ENCODE assay signal across 14 cellular contexts in the genomic region with DNA sequence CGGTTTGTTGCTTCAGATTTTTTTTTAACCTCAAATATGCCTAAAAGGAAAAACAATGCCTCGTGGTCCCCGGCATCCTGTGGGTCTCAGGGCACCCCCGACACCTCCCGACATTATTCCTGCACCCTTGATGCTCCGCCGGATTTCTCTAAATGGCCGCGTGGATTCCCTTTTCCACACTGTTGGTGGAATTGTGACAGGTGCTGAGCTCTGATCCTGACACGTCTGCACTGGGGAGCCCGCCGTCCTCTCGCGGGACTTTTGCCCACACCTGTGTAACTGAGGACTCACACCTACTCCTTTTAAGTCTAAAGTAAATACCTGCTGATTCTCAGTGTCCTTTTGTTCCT.
DNase-seq lines count a peak whose midpoint lies in the region; ATAC-seq and TF ChIP-seq lines count a peak whose summit lies in the region.
"Had no signal": no experiment of that assay in that cellular context is flagged by ENCODE, and none has a peak within 500 bp of the region (broad histone marks: within the 10 kb centered on the region; RNA-seq: fewer than 3 reads in every experiment).

No MANE protein-coding gene starts in this region.

- H3K4me1 ChIP-seq in MM.1S (ENCODE audit: low read length), result no peaks in the 10 kb centered on the region
- H3K4me1 ChIP-seq in stomach, result peaks cover 0 to 4% (median 0%) of the 10 kb centered on the region in 4 donors

- no peaks in the 10 kb centered on the region for H3K27me3 Mint-ChIP-seq in neural crest cell (ENCODE audit: low read depth)
- H3K27me3 Mint-ChIP-seq: B cell had no signal

- whole genome bisulfite sequencing in stomach, 5 donors, result 81 to 90% (median 88%) methylated on average over 14 of the region's 14 CpGs

- H3K4me1 Mint-ChIP-seq in neural crest cell, result peaks cover 11% of the 10 kb centered on the region
- H3K4me1 Mint-ChIP-seq: B cell had no signal

- peak overlapping the region; percentile 9 for H3K27ac Mint-ChIP-seq in neural crest cell (ENCODE audit: unreplicated experiment)
- H3K27ac Mint-ChIP-seq: B cell; CD4-positive, CD25-positive, alpha-beta regulatory T cell; HFFc6 had no signal

- no peak overlapping the region for H2AFZ ChIP-seq in MM.1S (ENCODE audit: low read length)

- intact Hi-C loops in stomach (cut with DNase I; ENCODE audit: low total_unique reads), result no loop called here

- H3K4me3 Mint-ChIP-seq in neural crest cell, result no peak overlapping the region
- H3K4me3 Mint-ChIP-seq: B cell; CD4-positive, CD25-positive, alpha-beta regulatory T cell; HFFc6 had no signal

- no peak for TF ChIP-seq POLR2A in stomach (IDR thresholded peaks at IDR 0.05)

- H3K4me2 ChIP-seq in MM.1S (ENCODE audit: low read depth, low read length), result peak overlapping the region; percentile 33

- no peaks in the 10 kb centered on the region for H3F3A ChIP-seq in MM.1S (ENCODE audit: insufficient read depth, low read length)

- no peaks in the 10 kb centered on the region for H4K20me1 ChIP-seq in MM.1S (ENCODE audit: insufficient read depth, low read length)

- peak; percentile 53 for DNase-seq in activated effector memory CD4-positive, alpha-beta T cell treated with anti-CD3 and anti-CD28 coated beads, Interleukin-2, amount 50 U/mL, for 16 hours
- no peak for DNase-seq in activated effector memory CD4-positive, alpha-beta T cell treated with Interleukin-2 at 50 U/mL for 16 hours
- no peak for DNase-seq in MM.1S
- DNase-seq in neural crest cell (ENCODE audit: low read depth, low spot score), result no peak
- DNase-seq in stomach, result no peak
- DNase-seq in ACHN, result no peak
- DNase-seq: Calu3; CD4-positive, CD25-positive, alpha-beta regulatory T cell; DMS 273 treated with DMSO at 0.1 percent for 48 hours; HCEC 1CT; HFFc6 had no signal

- no peak for ATAC-seq in HG02973 (IDR thresholded peaks at IDR 0.05; ENCODE audit: unreplicated experiment)

- no peaks in the 10 kb centered on the region for H3K36me3 Mint-ChIP-seq in neural crest cell (ENCODE audit: low read depth)
- H3K36me3 Mint-ChIP-seq: CD4-positive, CD25-positive, alpha-beta regulatory T cell had no signal

- no peak for TF ChIP-seq EP300 in stomach (IDR thresholded peaks at IDR 0.05)

- peaks cover 92% of the 10 kb centered on the region for H3K27me3 ChIP-seq in MM.1S (replicated peaks; ENCODE audit: insufficient read depth, low read length)
- H3K27me3 ChIP-seq in stomach, result no peaks in the 10 kb centered on the region

- H3K9me2 ChIP-seq in MM.1S (replicated peaks; ENCODE audit: insufficient read depth, low read length), result no peaks in the 10 kb centered on the region

- no peaks in the 10 kb centered on the region for H3K9me3 Mint-ChIP-seq in neural crest cell

- H3K9me3 ChIP-seq in MM.1S (replicated peaks; ENCODE audit: insufficient read depth, low read length), result no peaks in the 10 kb centered on the region
- no peaks in the 10 kb centered on the region for H3K9me3 ChIP-seq in stomach

- no peaks in the 10 kb centered on the region for H3K79me2 ChIP-seq in MM.1S (ENCODE audit: low read length)

- H3K27ac ChIP-seq in MM.1S (ENCODE audit: low read length) (no peak overlapping the region), stomach (no peak overlapping the region)
- H3K27ac ChIP-seq: HL-60 had no signal

- no peaks in the 10 kb centered on the region for H3K36me3 ChIP-seq in MM.1S (replicated peaks; ENCODE audit: insufficient read depth, low read length)
- H3K36me3 ChIP-seq in stomach, result no peaks in the 10 kb centered on the region

- TF ChIP-seq CTCF in MM.1S (IDR thresholded peaks at IDR 0.05; ENCODE audit: low read length) (no peak), neural crest cell (conservative IDR thresholded peaks at IDR 0.05) (no peak), stomach (IDR thresholded peaks at IDR 0.05) (no peak)

- in situ Hi-C loops in ACHN (cut with HindIII; ENCODE audit: low pct_ligation_motif_present, low pct_unique_long_range_greater_than_20kb, low sequenced_read_pairs), result no loop called here

- H3K9ac ChIP-seq in MM.1S (ENCODE audit: low read length), result no peak overlapping the region

- H3K4me3 ChIP-seq in MM.1S (ENCODE audit: low read length), result no peak overlapping the region
- no peak overlapping the region for H3K4me3 ChIP-seq in stomach
